Comparison of ENCODE assay signal across 20 cellular contexts in the genomic region with DNA sequence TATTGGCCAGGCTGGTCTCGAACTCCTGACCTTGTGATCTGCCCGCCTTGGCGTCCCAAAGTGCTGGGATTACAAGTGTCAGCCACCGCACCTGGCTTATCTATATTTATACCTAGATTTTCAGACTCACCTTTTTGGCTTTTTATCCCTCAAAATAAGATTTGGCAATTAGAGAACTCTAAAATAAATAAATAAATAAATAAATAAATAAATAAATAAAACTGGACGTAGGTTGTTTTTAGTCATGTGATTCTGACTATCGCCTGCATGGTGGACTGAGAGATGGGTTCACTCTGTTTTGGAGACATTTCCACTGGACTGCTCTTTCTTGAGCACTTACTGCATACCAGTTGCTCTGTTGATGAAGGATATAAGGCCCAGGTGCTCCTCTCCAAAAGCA. TPM values are rescaled to one million over a fixed set of nuclear protein-coding genes. Genes with fewer than 3 reads are reported as not detected.
DNase-seq lines count a peak whose midpoint lies in the region; ATAC-seq and TF ChIP-seq lines count a peak whose summit lies in the region.
"Had no signal": no experiment of that assay in that cellular context is flagged by ENCODE, and none has a peak within 500 bp of the region (broad histone marks: within the 10 kb centered on the region; RNA-seq: fewer than 3 reads in every experiment).

No MANE protein-coding gene starts in this region.

- DNase-seq in Caco-2 (no peak), smooth muscle cell (lab: John Stamatoyannopoulos, UW; ENCODE audit: unreplicated experiment) (no peak), BE2C (no peak), mesenteric fat pad (ENCODE audit: low spot score) (no peak), NCI-H187 treated with DMSO at 0.1 percent for 48 hours (lab: John Stamatoyannopoulos, UW) (no peak)
- DNase-seq: ACHN; CD8-positive, alpha-beta T cell; NCI-H1105; NCI-H146; NCI-H2029 treated with DMSO at 0.1 percent for 48 hours; NCI-H2171; NCI-H345; NCI-H524; NCI-H82 had no signal

- H3F3A ChIP-seq in smooth muscle cell (ENCODE audit: low read depth): peaks cover 64% of the 10 kb centered on the region

- H3K9me3 Mint-ChIP-seq in Caco-2 (ENCODE audit: unreplicated experiment): no peaks in the 10 kb centered on the region
- H3K9me3 Mint-ChIP-seq: CD8-positive, alpha-beta T cell; GM23338 had no signal

- WGBS in gastroesophageal sphincter (ENCODE audit: low coverage in 1 of 2), 2 donors: 96 to 98% methylated on average over 6 of the region's 6 CpGs
- WGBS in smooth muscle cell (ENCODE audit: low lambda C conversion rate): 96% methylated on average over 6 of the region's 6 CpGs

- TF ChIP-seq CTCF in Caco-2 (IDR thresholded peaks at IDR 0.05; ENCODE audit: insufficient read depth in 1 of 2, low read depth in 1 of 2, low read length in 1 of 2, severe bottlenecking in 1 of 2, unreplicated experiment in 1 of 2): no peak
- TF ChIP-seq CTCF in HEK293 (tag by site-specific recombination; IDR thresholded peaks at IDR 0.05): no peak
- no peak for TF ChIP-seq CTCF in gastroesophageal sphincter (IDR thresholded peaks at IDR 0.05)
- no peak for TF ChIP-seq CTCF in smooth muscle cell (IDR thresholded peaks at IDR 0.05; ENCODE audit: borderline replicate concordance, insufficient read depth, poor library complexity, severe bottlenecking)
- TF ChIP-seq CTCF in BE2C (IDR thresholded peaks at IDR 0.05; ENCODE audit: low read depth, low read length): no peak

- H3K4me1 ChIP-seq in Caco-2 (peaks cover 48% of the 10 kb centered on the region), HEK293 (ENCODE audit: control insufficient read depth, insufficient read depth, low read length) (0 out of 2 replicates have a peak, but pooled peaks cover 2% of the 10 kb centered on the region), gastroesophageal sphincter (peaks cover 8 to 56% (median 15%) of the 10 kb centered on the region in 3 donors), smooth muscle cell (ENCODE audit: low read depth) (peaks cover 32% of the 10 kb centered on the region), BE2C (peaks cover 4% of the 10 kb centered on the region; the same call in 1 of the 2 replicates)

- H3K9ac ChIP-seq in smooth muscle cell (ENCODE audit: low read depth): no peak overlapping the region
- H3K9ac ChIP-seq: BLaER1 treated with 17β-estradiol and CSF1 and Interleukin-3, amounts not matched to agents 10 nM and 100 nM; KMS-11 had no signal

- TF ChIP-seq POLR2A in gastroesophageal sphincter (IDR thresholded peaks at IDR 0.05): no peak

- no TSS peak for BruUV-seq in Caco-2 (replicated peaks; lab: Mats Ljungman, UMichigan)

- H4K20me1 ChIP-seq in smooth muscle cell (ENCODE audit: low read depth): no peaks in the 10 kb centered on the region
- H4K20me1 ChIP-seq: BLaER1 treated with 17β-estradiol and CSF1 and Interleukin-3, amounts not matched to agents 10 nM and 100 nM had no signal

- TF ChIP-seq EP300 in gastroesophageal sphincter (IDR thresholded peaks at IDR 0.05): no peak

- no peaks in the 10 kb centered on the region for H3K36me3 Mint-ChIP-seq in Caco-2 (ENCODE audit: insufficient read depth, unreplicated experiment)

- H3K27me3 ChIP-seq in Caco-2 (replicated peaks; ENCODE audit: control insufficient read depth, insufficient read depth, low read length) (no peaks in the 10 kb centered on the region), gastroesophageal sphincter (no peaks in the 10 kb centered on the region), smooth muscle cell (ENCODE audit: low read depth) (no peaks in the 10 kb centered on the region), BE2C (no peaks in the 10 kb centered on the region)
- H3K27me3 ChIP-seq: BLaER1 treated with 17β-estradiol and CSF1 and Interleukin-3, amounts not matched to agents 10 nM and 100 nM; SJSA1 had no signal

- peak overlapping the region; percentile 52 for H3K27ac Mint-ChIP-seq in Caco-2 (ENCODE audit: unreplicated experiment)
- H3K27ac Mint-ChIP-seq: CD8-positive, alpha-beta T cell; GM23338 had no signal

- intact Hi-C loops in Caco-2 (cut with micrococcal nuclease; ENCODE audit: unreplicated experiment): loop anchor here (5.0 kb wide), 1 partner anchor 148 kb away; no protein-coding TSS in a partner anchor

- peak overlapping the region; percentile 60 for H3K4me2 ChIP-seq in smooth muscle cell
- H3K4me2 ChIP-seq: BLaER1 treated with 17β-estradiol and CSF1 and Interleukin-3, amounts not matched to agents 10 nM and 100 nM; GM23338; KMS-11 had no signal

- no peaks in the 10 kb centered on the region for H3K9me3 ChIP-seq in Caco-2
- no peaks in the 10 kb centered on the region for H3K9me3 ChIP-seq in HEK293 (ENCODE audit: control insufficient read depth, insufficient read depth, low read depth, low read length)
- no peaks in the 10 kb centered on the region for H3K9me3 ChIP-seq in gastroesophageal sphincter
- H3K9me3 ChIP-seq in smooth muscle cell (replicated peaks; ENCODE audit: low read depth): no peaks in the 10 kb centered on the region
- no peaks in the 10 kb centered on the region for H3K9me3 ChIP-seq in BE2C
- H3K9me3 ChIP-seq: SJSA1 had no signal

- no peak overlapping the region for H2AFZ ChIP-seq in smooth muscle cell (ENCODE audit: low read depth)
- H2AFZ ChIP-seq: GM23338 had no signal

- H3K27ac ChIP-seq in HEK293 (ENCODE audit: extremely low read depth, low read depth, low read length) (no peak overlapping the region), gastroesophageal sphincter (peak overlapping the region in 3 of 4 donors; percentile 26 to 92 (median 89)), smooth muscle cell (ENCODE audit: low read depth) (peak overlapping the region; percentile 82)
- H3K27ac ChIP-seq: BLaER1 treated with 17β-estradiol and CSF1 and Interleukin-3, amounts not matched to agents 10 nM and 100 nM; KMS-11 had no signal

- CTCF ChIA-PET in Caco-2 (lab: Charles Lee): no interaction called here
- CTCF ChIA-PET in HEK293 (lab: Yijun Ruan, JAX): interaction anchor here (0.6 to 9.2 kb wide), 3 partner anchors 57 to 171 kb away, joined by 3 to 117 read pairs (median 4); no protein-coding TSS in a partner anchor

- no peak overlapping the region for H3K4me3 ChIP-seq in Caco-2 (ENCODE audit: low read depth, low read length)
- no peak overlapping the region for H3K4me3 ChIP-seq in HEK293 (ENCODE audit: low read depth, low read length)
- no peak overlapping the region for H3K4me3 ChIP-seq in gastroesophageal sphincter
- H3K4me3 ChIP-seq in smooth muscle cell: no peak overlapping the region
- no peak overlapping the region for H3K4me3 ChIP-seq in BE2C (ENCODE audit: low read depth, low read length)
- H3K4me3 ChIP-seq: BLaER1 treated with 17β-estradiol and CSF1 and Interleukin-3, amounts not matched to agents 10 nM and 100 nM; GM23338; SJSA1 had no signal

- POLR2A ChIA-PET in Caco-2 (lab: Charles Lee): no interaction called here
- POLR2A ChIA-PET in HEK293 (lab: Yijun Ruan, JAX): no interaction called here

- H3K79me2 ChIP-seq in smooth muscle cell (ENCODE audit: low read depth): no peaks in the 10 kb centered on the region

- no peak for ATAC-seq in gastroesophageal sphincter
- ATAC-seq: CD8-positive, alpha-beta T cell; GM23338 had no signal

- H3K27me3 Mint-ChIP-seq in Caco-2 (ENCODE audit: insufficient read depth, unreplicated experiment): no peaks in the 10 kb centered on the region

- peak overlapping the region; percentile 43 for H3K4me3 Mint-ChIP-seq in Caco-2 (ENCODE audit: unreplicated experiment)
- H3K4me3 Mint-ChIP-seq: CD8-positive, alpha-beta T cell; GM23338 had no signal

- peaks cover 15% of the 10 kb centered on the region for H3K4me1 Mint-ChIP-seq in Caco-2 (ENCODE audit: low read depth, unreplicated experiment)

- H3K36me3 ChIP-seq in Caco-2 (ENCODE audit: control insufficient read depth, insufficient read depth, low read length): no peaks in the 10 kb centered on the region
- no peaks in the 10 kb centered on the region for H3K36me3 ChIP-seq in HEK293 (ENCODE audit: control insufficient read depth in 2 of 2, insufficient read depth in 1 of 2, low read length in 2 of 2)
- no peaks in the 10 kb centered on the region for H3K36me3 ChIP-seq in gastroesophageal sphincter
- no peaks in the 10 kb centered on the region for H3K36me3 ChIP-seq in smooth muscle cell (ENCODE audit: low read depth)
- no peaks in the 10 kb centered on the region for H3K36me3 ChIP-seq in BE2C
- H3K36me3 ChIP-seq: BLaER1 treated with 17β-estradiol and CSF1 and Interleukin-3, amounts not matched to agents 10 nM and 100 nM; SJSA1 had no signal

TF ChIP-seq in HEK293, 187 proteins besides CTCF, POLR2A, EP300 and RAD21 (continues in another document):
- TF ChIP-seq ZNF623 (tag by site-specific recombination; IDR thresholded peaks at IDR 0.05) (peak; percentile 57), ZNF394 (tag by site-specific recombination; IDR thresholded peaks at IDR 0.05; ENCODE audit: borderline replicate concordance) (peak; percentile 83), ZNF292 (tag by site-specific recombination; IDR thresholded peaks at IDR 0.05; ENCODE audit: borderline replicate concordance, low read depth) (no peak), MZF1 (tag by site-specific recombination; IDR thresholded peaks at IDR 0.05; ENCODE audit: borderline replicate concordance) (no peak), ZNF555 (tag by site-specific recombination; conservative IDR thresholded peaks at IDR 0.05) (peak; percentile 54), GLIS2 (tag by site-specific recombination; IDR thresholded peaks at IDR 0.05) (no peak), OVOL3 (tag by site-specific recombination; IDR thresholded peaks at IDR 0.05) (0 out of 2 replicates have a peak, but pooled peaks have one; percentile 18), HOXA7 (CRISPR knock-in tag; IDR thresholded peaks at IDR 0.05; ENCODE audit: borderline replicate concordance) (no peak)
- TF ChIP-seq, protein P1, sequence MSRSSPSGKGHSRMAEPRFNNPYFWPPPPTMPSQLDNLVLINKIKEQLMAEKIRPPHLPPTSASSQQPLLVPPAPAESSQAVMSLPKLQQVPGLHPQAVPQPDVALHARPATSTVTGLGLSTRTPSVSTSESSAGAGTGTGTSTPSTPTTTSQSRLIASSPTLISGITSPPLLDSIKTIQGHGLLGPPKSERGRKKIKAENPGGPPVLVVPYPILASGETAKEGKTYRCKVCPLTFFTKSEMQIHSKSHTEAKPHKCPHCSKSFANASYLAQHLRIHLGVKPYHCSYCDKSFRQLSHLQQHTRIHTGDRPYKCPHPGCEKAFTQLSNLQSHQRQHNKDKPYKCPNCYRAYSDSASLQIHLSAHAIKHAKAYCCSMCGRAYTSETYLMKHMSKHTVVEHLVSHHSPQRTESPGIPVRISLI (tag by site-specific recombination; IDR thresholded peaks at IDR 0.05): no peak

RNA-seq across cellular contexts. Expression of gene AKAP13, which starts 46.2 kb away (rescaled TPM):
- total RNA-seq in Caco-2 (2022): 48.3 and 49.6 TPM in 2 replicates
- total RNA-seq in gastroesophageal sphincter: 100 to 1,000 TPM; 196 to 252 (median 215) TPM
- 63.5 and 71.8 TPM in 2 replicates for total RNA-seq in smooth muscle cell
- 43.3 and 46.8 TPM in 2 replicates for polyA plus RNA-seq in smooth muscle cell
- polyA plus RNA-seq in BE2C (2012; ENCODE audit: insufficient read depth, insufficient read length, low read depth): 29.8 TPM
- total RNA-seq in mesenteric fat pad: 159 TPM
